29 cellular contexts compared by ENCODE assay signal in the genomic region with DNA sequence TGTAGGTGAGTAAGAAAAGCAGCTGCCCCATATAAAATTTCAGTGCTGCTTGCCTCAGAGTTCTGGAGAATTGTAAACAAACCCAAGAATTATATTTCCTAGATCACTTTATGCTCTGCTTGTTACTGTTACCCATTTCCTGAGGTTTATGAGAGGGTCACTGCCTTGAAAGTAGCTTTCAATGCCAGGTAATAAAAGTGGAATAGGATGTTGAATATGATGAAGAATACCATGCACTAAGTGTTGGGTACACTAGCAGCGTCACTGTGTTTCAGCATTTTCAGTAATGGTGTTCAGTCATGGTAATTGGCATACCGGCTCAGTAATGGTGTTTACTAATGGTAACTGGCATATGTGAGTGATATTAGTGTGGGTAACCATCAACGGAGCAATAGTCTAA.
"Had no signal": no experiment of that assay in that cellular context is flagged by ENCODE, and none has a peak within 500 bp of the region (broad histone marks: within the 10 kb centered on the region; RNA-seq: fewer than 3 reads in every experiment).

No MANE protein-coding gene starts in this region.

- H3K27me3 Mint-ChIP-seq: activated B cell treated with CpG ODN at 0.5 μM for 24 hours; activated naive CD8-positive, alpha-beta T cell treated with anti-CD3 and anti-CD28 coated beads, Interleukin-2, amount 10 ng/mL, durations not matched to agents 7 days and 5 days; stimulated activated naive B cell treated with anti-CD40 and anti-IgM and Interleukin-4, amounts not matched to agents 10 μg/mL and 1 μg/mL and 100 μg/mL, for 72 hours; T-cell had no signal

- H3K4me3 ChIP-seq: cardiac muscle cell, heart right ventricle, lung, smooth muscle cell, testis, upper lobe of left lung had no signal

- H3K4me1 ChIP-seq: testis, upper lobe of left lung had no signal

- H3K27ac Mint-ChIP-seq: activated B cell treated with CpG ODN at 0.5 μM for 24 hours; activated CD4-positive, alpha-beta T cell treated with anti-CD3 and anti-CD28 coated beads for 36 hours; activated naive CD4-positive, alpha-beta T cell treated with anti-CD3 and anti-CD28 coated beads for 36 hours; activated naive CD8-positive, alpha-beta T cell treated with anti-CD3 and anti-CD28 coated beads, Interleukin-2, amount 10 ng/mL, durations not matched to agents 7 days and 5 days; naive thymus-derived CD4-positive, alpha-beta T cell; stimulated activated naive B cell treated with anti-CD40 and anti-IgM and Interleukin-4, amounts not matched to agents 10 μg/mL and 1 μg/mL and 100 μg/mL, for 72 hours; T-cell had no signal

- H3K27ac ChIP-seq: cardiac muscle cell, epithelial cell of prostate, heart right ventricle, testis, upper lobe of left lung had no signal

- ATAC-seq: heart right ventricle; naive thymus-derived CD4-positive, alpha-beta T cell; sciatic nerve; stimulated activated naive B cell treated with anti-CD40 and anti-IgM and Interleukin-4, amounts not matched to agents 10 μg/mL and 1 μg/mL and 100 μg/mL, for 72 hours; T-cell had no signal

- H3K9me3 Mint-ChIP-seq: activated B cell treated with CpG ODN at 0.5 μM for 24 hours; activated naive CD4-positive, alpha-beta T cell treated with anti-CD3 and anti-CD28 coated beads for 36 hours; activated naive CD8-positive, alpha-beta T cell treated with anti-CD3 and anti-CD28 coated beads, Interleukin-2, amount 10 ng/mL, durations not matched to agents 7 days and 5 days; activated T-cell treated with anti-CD3 and anti-CD28 coated beads, Interleukin-2, amount 50 U/mL, for 4 hours; neural crest cell; stimulated activated naive B cell treated with anti-CD40 and anti-IgM and Interleukin-4, amounts not matched to agents 10 μg/mL and 1 μg/mL and 100 μg/mL, for 72 hours; T-cell had no signal

- H3K4me3 Mint-ChIP-seq: activated B cell treated with CpG ODN at 0.5 μM for 24 hours; activated CD4-positive, alpha-beta T cell treated with anti-CD3 and anti-CD28 coated beads for 36 hours; activated naive CD4-positive, alpha-beta T cell treated with anti-CD3 and anti-CD28 coated beads for 36 hours; activated naive CD8-positive, alpha-beta T cell treated with anti-CD3 and anti-CD28 coated beads, Interleukin-2, amount 10 ng/mL, durations not matched to agents 7 days and 5 days; activated T-cell treated with anti-CD3 and anti-CD28 coated beads, Interleukin-2, amount 50 U/mL, for 4 hours; naive thymus-derived CD4-positive, alpha-beta T cell; neural crest cell; stimulated activated naive B cell treated with anti-CD40 and anti-IgM and Interleukin-4, amounts not matched to agents 10 μg/mL and 1 μg/mL and 100 μg/mL, for 72 hours; T-cell had no signal

- H3K9me3 ChIP-seq: heart right ventricle, testis, upper lobe of left lung had no signal

- DNase-seq: activated B cell treated with CpG ODN at 0.5 μM for 24 hours; activated CD4-positive, alpha-beta T cell treated with anti-CD3 and anti-CD28 coated beads for 36 hours; activated CD4-positive, alpha-beta T cell treated with anti-CD3 and anti-CD28 coated beads, Interleukin-2, amount 50 U/mL, for 4 hours; activated CD8-positive, alpha-beta memory T cell treated with anti-CD3 and anti-CD28 coated beads for 24 hours; activated CD8-positive, alpha-beta memory T cell treated with anti-CD3 and anti-CD28 coated beads, Interleukin-2, amount 50 U/mL, for 4 hours; activated effector memory CD4-positive, alpha-beta T cell treated with Interleukin-2 at 50 U/mL for 16 hours; activated naive CD4-positive, alpha-beta T cell treated with anti-CD3 and anti-CD28 coated beads for 36 hours; activated naive CD8-positive, alpha-beta T cell treated with anti-CD3 and anti-CD28 coated beads, Interleukin-2, amount 10 ng/mL, durations not matched to agents 7 days and 5 days; activated T-cell treated with anti-CD3 and anti-CD28 coated beads, Interleukin-2, amount 50 U/mL, for 4 hours; amniotic stem cell; cortex of kidney; foreskin fibroblast; heart right ventricle; naive thymus-derived CD4-positive, alpha-beta T cell; occipital lobe; posterior cingulate gyrus; stimulated activated CD4-positive, alpha-beta T cell treated with anti-CD3 and anti-CD28 coated beads, Interleukin-15, amount 100 ng/mL, for 24 hours; stimulated activated CD4-positive, alpha-beta T cell treated with anti-CD3 and anti-CD28 coated beads, Interleukin-2, amount 100 ng/mL, for 48 hours; stimulated activated CD8-positive, alpha-beta memory T cell treated with anti-CD3 and anti-CD28 coated beads, Interleukin-4, amount 100 ng/mL, for 48 hours; stimulated activated naive B cell treated with anti-CD40 and anti-IgM and Interleukin-4, amounts not matched to agents 10 μg/mL and 1 μg/mL and 100 μg/mL, for 72 hours; T-cell; testis; upper lobe of left lung had no signal

- H3K36me3 ChIP-seq: cardiac muscle cell, heart right ventricle had no signal

- H3K4me2 ChIP-seq: smooth muscle cell had no signal

- H3K27me3 ChIP-seq: cardiac muscle cell, heart right ventricle, testis, upper lobe of left lung had no signal
